In genomic region chr14:41901089-41901488, GRCh38 we compare ENCODE assay signal across 5 cellular contexts.
"Had no signal": no experiment of that assay in that cellular context is flagged by ENCODE, and none has a peak within 500 bp of the region (broad histone marks: within the 10 kb centered on the region; RNA-seq: fewer than 3 reads in every experiment).

No MANE protein-coding gene starts in this region.

- H3K4me2 ChIP-seq: GM23338 had no signal

- DNase-seq: H9, HCEC 1CT, IMR-90 had no signal

- H3K4me3 ChIP-seq: GM23338, K562 had no signal

- H2AFZ ChIP-seq: GM23338 had no signal

- ATAC-seq: GM23338, K562 had no signal
